8 cellular contexts compared by ENCODE assay signal in the genomic region with DNA sequence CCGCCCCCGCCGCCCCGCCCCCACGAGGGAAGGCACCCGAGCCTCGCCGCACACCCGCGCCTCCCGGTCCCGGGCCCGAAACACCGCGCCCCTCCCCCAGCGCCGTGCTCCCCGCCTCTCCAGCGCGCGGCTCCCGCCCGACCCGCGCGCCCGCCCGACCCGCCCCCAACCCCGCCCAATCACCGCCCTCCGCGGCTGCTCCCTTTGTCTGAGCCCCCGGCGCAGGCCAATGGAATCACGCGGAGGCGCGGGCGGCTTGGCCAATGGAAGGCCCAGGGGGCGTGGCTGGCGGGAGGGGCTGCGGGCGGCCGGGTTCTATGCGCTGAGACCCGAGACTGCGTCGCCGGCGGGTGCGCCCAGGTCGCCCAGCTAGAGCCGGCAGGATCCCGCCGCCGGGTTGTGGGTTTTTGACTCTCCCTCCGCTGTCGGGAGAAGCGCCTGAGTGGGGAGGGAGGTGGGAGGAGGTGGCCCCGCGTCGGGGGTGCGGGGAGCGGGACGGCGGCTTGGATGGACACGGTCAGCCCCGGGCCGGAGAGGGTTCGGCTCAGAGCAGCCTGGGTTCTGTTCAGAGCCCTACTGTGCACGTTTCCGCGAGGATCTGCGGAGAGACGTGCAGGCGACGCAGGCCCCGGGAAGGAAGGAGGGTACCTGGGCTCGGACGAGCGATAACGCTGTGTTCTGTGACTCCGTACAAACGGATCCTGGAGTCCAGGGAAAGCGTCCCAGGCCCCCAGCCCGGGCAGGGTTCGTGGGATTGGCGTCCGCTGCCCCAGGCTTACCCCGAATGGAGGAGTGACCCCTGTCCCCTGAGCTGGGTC. TPM values are rescaled to one million over a fixed set of nuclear protein-coding genes. Genes with fewer than 3 reads are reported as not detected.
DNase-seq lines count a peak whose midpoint lies in the region; ATAC-seq and TF ChIP-seq lines count a peak whose summit lies in the region.

No MANE protein-coding gene starts in this region.

- no peak for TF ChIP-seq RAD21 in Ishikawa (IDR thresholded peaks at IDR 0.05; ENCODE audit: low read depth)

- peaks cover 33% of the 10 kb centered on the region for H3K4me1 ChIP-seq in PC-3 (ENCODE audit: insufficient read depth, low read length)
- peaks cover 27% of the 10 kb centered on the region for H3K4me1 ChIP-seq in mucosa of stomach (ENCODE audit: control insufficient read depth, insufficient read depth, low read length)

- no peak overlapping the region for H3K27ac ChIP-seq in PC-3 (ENCODE audit: low read length)

- intact Hi-C loops in PC-3 (cut with micrococcal nuclease): loop anchor here (1.0 kb wide), 1 partner anchor 19 kb away; no protein-coding TSS in a partner anchor

- no peak for TF ChIP-seq CTCF in PC-3 (conservative IDR thresholded peaks at IDR 0.05; ENCODE audit: low read depth, low read length)

- H3K27me3 Mint-ChIP-seq in activated T-cell treated with anti-CD3 and anti-CD28 coated beads, Interleukin-2, amount 50 U/mL, for 24 hours: peaks cover 60% of the 10 kb centered on the region

- H3F3A ChIP-seq in PC-3 (ENCODE audit: low read length, unreplicated experiment): no peaks in the 10 kb centered on the region

- no peak overlapping the region for H3K27ac Mint-ChIP-seq in activated T-cell treated with anti-CD3 and anti-CD28 coated beads, Interleukin-2, amount 50 U/mL, for 24 hours

- H3K9me3 ChIP-seq in PC-3 (ENCODE audit: low read length) (no peaks in the 10 kb centered on the region), mucosa of stomach (ENCODE audit: control insufficient read depth, low read length) (no peaks in the 10 kb centered on the region)

- H3K27me3 ChIP-seq in PC-3 (ENCODE audit: low read length): no peaks in the 10 kb centered on the region
- H3K27me3 ChIP-seq in mucosa of stomach (ENCODE audit: control insufficient read depth, insufficient read depth, low read length): peaks cover 15% of the 10 kb centered on the region

- no peaks in the 10 kb centered on the region for H3K36me3 Mint-ChIP-seq in activated T-cell treated with anti-CD3 and anti-CD28 coated beads, Interleukin-2, amount 50 U/mL, for 24 hours (ENCODE audit: low read depth)

- ATAC-seq in GM21526 (IDR thresholded peaks at IDR 0.05; ENCODE audit: low FRiP score, unreplicated experiment) (peak; percentile 65), PC-3 (peak; percentile 61)

- peaks cover 45% of the 10 kb centered on the region for H3K79me2 ChIP-seq in PC-3 (ENCODE audit: low read length)

- CTCF ChIA-PET in PC-3 (lab: Charles Lee): interaction anchor here (0.6 to 1.4 kb wide), 4 partner anchors 17 to 115 kb away, joined by 3 to 6 read pairs (median 4); no protein-coding TSS in a partner anchor

- H3K4me3 ChIP-seq in PC-3 (ENCODE audit: low read length) (peak overlapping the region; percentile 73), mucosa of stomach (ENCODE audit: low read length) (peak overlapping the region; percentile 41)

- no peak for TF ChIP-seq EP300 in Ishikawa (IDR thresholded peaks at IDR 0.05; ENCODE audit: borderline replicate concordance)

- H2AFZ ChIP-seq in PC-3 (ENCODE audit: low read length): peak overlapping the region; percentile 64; the same call in 1 of the 2 replicates

- H3K4me1 Mint-ChIP-seq in activated T-cell treated with anti-CD3 and anti-CD28 coated beads, Interleukin-2, amount 50 U/mL, for 24 hours (ENCODE audit: low read depth): peaks cover 25% of the 10 kb centered on the region

- BruUV-seq in PC-3 (replicated peaks; lab: Mats Ljungman, UMichigan): TSS peak; percentile 71

- peak overlapping the region; percentile 44 for H3K4me3 Mint-ChIP-seq in activated T-cell treated with anti-CD3 and anti-CD28 coated beads, Interleukin-2, amount 50 U/mL, for 24 hours

- H3K36me3 ChIP-seq in PC-3 (ENCODE audit: low read depth, low read length): no peaks in the 10 kb centered on the region
- H3K36me3 ChIP-seq in mucosa of stomach (ENCODE audit: control insufficient read depth, insufficient read depth, low read length): no peaks in the 10 kb centered on the region

- POLR2A ChIA-PET in PC-3 (lab: Charles Lee; ENCODE audit: unreplicated experiment): interaction anchor here (1.3 kb wide), 1 partner anchor 19 kb away, joined by 4 read pairs; no protein-coding TSS in a partner anchor

- peak; percentile 90 for DNase-seq in COLO829 (ENCODE audit: low spot score)
- DNase-seq in PC-3: peak; percentile 97
- peak; percentile 97 for DNase-seq in activated T-cell treated with anti-CD3 and anti-CD28 coated beads, Interleukin-2, amount 50 U/mL, for 24 hours
- peak; percentile 90 to 92 for DNase-seq in erythroblast (lab: John Stamatoyannopoulos, UW)
- DNase-seq in stimulated activated CD8-positive, alpha-beta memory T cell treated with anti-CD3 and anti-CD28 coated beads, Interleukin-4, amount 100 ng/mL, for 4 hours (ENCODE audit: low read depth in 2 of 2, low spot score in 1 of 2): peak; percentile 79 to 90

- H4K20me1 ChIP-seq in PC-3 (ENCODE audit: low read length): no peaks in the 10 kb centered on the region

- H3K9me2 ChIP-seq in PC-3 (replicated peaks; ENCODE audit: low read length): no peaks in the 10 kb centered on the region

- H3K9ac ChIP-seq in PC-3 (ENCODE audit: low read length): peak overlapping the region; percentile 59
- H3K9ac ChIP-seq in mucosa of stomach (ENCODE audit: low read length): peak overlapping the region; percentile 77

- no peaks in the 10 kb centered on the region for H3K9me3 Mint-ChIP-seq in activated T-cell treated with anti-CD3 and anti-CD28 coated beads, Interleukin-2, amount 50 U/mL, for 24 hours

- H3K4me2 ChIP-seq in PC-3 (ENCODE audit: low read length): peak overlapping the region; percentile 92

- no peak for TF ChIP-seq POLR2A in erythroblast (IDR thresholded peaks at IDR 0.05; ENCODE audit: low read length)

TF ChIP-seq in Ishikawa, 13 proteins besides CTCF, POLR2A, EP300 and RAD21:
- TF ChIP-seq CREB1 (IDR thresholded peaks at IDR 0.05; ENCODE audit: low read depth) (0 out of 2 replicates have a peak, but pooled peaks have one; percentile 17), TAF1 (IDR thresholded peaks at IDR 0.05; ENCODE audit: low read depth) (0 out of 2 replicates have a peak, but pooled peaks have one; percentile 4), YY1 (IDR thresholded peaks at IDR 0.05; ENCODE audit: low read depth) (no peak)

RNA-seq across cellular contexts. Expression of gene BAHCC1, which starts 49.0 kb away (rescaled TPM):
- 9.9 and 16.9 TPM in 2 replicates for total RNA-seq in PC-3 (2014; rRNA removed)

RNA-seq across cellular contexts. Expression of gene SLC38A10, which starts 51.2 kb away (rescaled TPM):
- total RNA-seq in PC-3 (2014; rRNA removed): 77.8 and 118 TPM in 2 replicates
